Comparison of ENCODE assay signal across 27 cellular contexts in genomic region chr7:135669774-135670173, GRCh38. TPM values are rescaled to one million over a fixed set of nuclear protein-coding genes. Genes with fewer than 3 reads are reported as not detected.
DNase-seq lines count a peak whose midpoint lies in the region; ATAC-seq and TF ChIP-seq lines count a peak whose summit lies in the region.
"Had no signal": no experiment of that assay in that cellular context is flagged by ENCODE, and none has a peak within 500 bp of the region (broad histone marks: within the 10 kb centered on the region; RNA-seq: fewer than 3 reads in every experiment).

No MANE protein-coding gene starts in this region.

- no peak for TF ChIP-seq POLR2A in adrenal gland (IDR thresholded peaks at IDR 0.05)

- no peaks in the 10 kb centered on the region for H3K27me3 Mint-ChIP-seq in chondrocyte (ENCODE audit: low read depth)
- H3K27me3 Mint-ChIP-seq in mesothelial cell of epicardium (ENCODE audit: low read depth): no peaks in the 10 kb centered on the region
- no peaks in the 10 kb centered on the region for H3K27me3 Mint-ChIP-seq in natural killer cell treated with Interleukin-12 subunit alpha and Interleukin-12 subunit beta and Interleukin-15 and Interleukin-18, amount 100 ng/mL, for 72 hours
- H3K27me3 Mint-ChIP-seq: activated CD4-positive, alpha-beta T cell treated with anti-CD3 and anti-CD28 coated beads for 36 hours; activated naive CD4-positive, alpha-beta T cell treated with anti-CD3 and anti-CD28 coated beads, Interleukin-2, amount 50 U/mL, for 24 hours; type B pancreatic cell had no signal

- ATAC-seq in Right ventricle myocardium superior (ENCODE audit: poor library complexity): no peak
- no peak for ATAC-seq in natural killer cell treated with Interleukin-12 subunit alpha and Interleukin-12 subunit beta and Interleukin-15 and Interleukin-18, amount 100 ng/mL, for 72 hours
- ATAC-seq: activated CD4-positive, alpha-beta T cell treated with anti-CD3 and anti-CD28 coated beads for 36 hours; activated T-cell treated with anti-CD3 and anti-CD28 coated beads, Interleukin-2, amount 50 U/mL, for 72 hours; left colon had no signal

- H3K36me3 Mint-ChIP-seq in chondrocyte (ENCODE audit: low read depth) (peaks cover 6% of the 10 kb centered on the region), mesothelial cell of epicardium (peaks cover 21% of the 10 kb centered on the region)
- H3K36me3 Mint-ChIP-seq in natural killer cell treated with Interleukin-12 subunit alpha and Interleukin-12 subunit beta and Interleukin-15 and Interleukin-18, amount 100 ng/mL, for 72 hours: no peaks in the 10 kb centered on the region

- DNase-seq in left ventricle myocardium inferior: no peak
- DNase-seq in Right ventricle myocardium superior: no peak
- no peak for DNase-seq in chondrocyte (ENCODE audit: low spot score)
- no peak for DNase-seq in mesothelial cell of epicardium (ENCODE audit: low spot score in 2 of 2, unreplicated experiment in 2 of 2)
- DNase-seq in activated naive CD4-positive, alpha-beta T cell treated with Interleukin-2 at 50 U/mL for 16 hours: no peak
- no peak for DNase-seq in adrenal gland
- DNase-seq in natural killer cell treated with Interleukin-12 subunit alpha and Interleukin-12 subunit beta and Interleukin-15 and Interleukin-18, amount 100 ng/mL, for 72 hours (ENCODE audit: low spot score): no peak
- no peak for DNase-seq in activated naive CD4-positive, alpha-beta T cell (lab: John Stamatoyannopoulos, UW)
- DNase-seq: ACHN; activated CD4-positive, alpha-beta T cell treated with anti-CD3 and anti-CD28 coated beads for 36 hours; activated T-cell treated with anti-CD3 and anti-CD28 coated beads, Interleukin-2, amount 50 U/mL, for 72 hours; Calu3; colonic mucosa; endodermal cell; left colon; NCI-H1092; NCI-H2029; NCI-H2227 treated with DMSO at 0.1 percent for 48 hours; NCI-H774; stomach had no signal

- 78 to 88% (median 86%) methylated on average over 1 of the region's 1 CpG for whole genome bisulfite sequencing in adrenal gland, 4 donors

- H3K27ac ChIP-seq in left ventricle myocardium inferior (replicated peaks): peak overlapping the region; percentile 53
- H3K27ac ChIP-seq in adrenal gland: peak overlapping the region in 2 of 5 donors; percentile 27 to 33
- H3K27ac ChIP-seq: C4-2B, colonic mucosa, neutrophil, stomach had no signal

- H3K27ac Mint-ChIP-seq in chondrocyte (ENCODE audit: unreplicated experiment) (peak overlapping the region; percentile 62), mesothelial cell of epicardium (peak overlapping the region; percentile 32)
- no peak overlapping the region for H3K27ac Mint-ChIP-seq in natural killer cell treated with Interleukin-12 subunit alpha and Interleukin-12 subunit beta and Interleukin-15 and Interleukin-18, amount 100 ng/mL, for 72 hours
- H3K27ac Mint-ChIP-seq: activated CD4-positive, alpha-beta T cell treated with anti-CD3 and anti-CD28 coated beads for 36 hours; activated naive CD4-positive, alpha-beta T cell treated with anti-CD3 and anti-CD28 coated beads, Interleukin-2, amount 50 U/mL, for 24 hours; activated T-cell treated with anti-CD3 and anti-CD28 coated beads, Interleukin-2, amount 50 U/mL, for 72 hours; endodermal cell; type B pancreatic cell had no signal

- no peaks in the 10 kb centered on the region for H3K9me3 ChIP-seq in left ventricle myocardium inferior (replicated peaks)
- no peaks in the 10 kb centered on the region for H3K9me3 ChIP-seq in adrenal gland (replicated peaks in 1 of 3)
- H3K9me3 ChIP-seq: colonic mucosa, neutrophil, stomach had no signal

- intact Hi-C loops in left ventricle myocardium inferior (cut with micrococcal nuclease): loop anchor here (10.0 kb wide), 1 partner anchor 125 kb away; no protein-coding TSS in a partner anchor
- intact Hi-C loops in Right ventricle myocardium superior (cut with DNase I): loop anchor here (5.0 to 10.0 kb wide), 2 partner anchors 123 to 345 kb away; no protein-coding TSS in a partner anchor
- intact Hi-C loops in adrenal gland (cut with DNase I): loop anchor here (10.0 kb wide), 2 partner anchors 125 to 335 kb away; no protein-coding TSS in a partner anchor

- peaks cover 6% of the 10 kb centered on the region for H3K36me3 ChIP-seq in left ventricle myocardium inferior
- H3K36me3 ChIP-seq in adrenal gland (replicated peaks in 1 of 2): peaks cover 0 to 10% of the 10 kb centered on the region in 2 donors
- H3K36me3 ChIP-seq: colonic mucosa had no signal

- H3K4me3 Mint-ChIP-seq in chondrocyte (ENCODE audit: unreplicated experiment) (no peak overlapping the region), mesothelial cell of epicardium (no peak overlapping the region)
- H3K4me3 Mint-ChIP-seq in natural killer cell treated with Interleukin-12 subunit alpha and Interleukin-12 subunit beta and Interleukin-15 and Interleukin-18, amount 100 ng/mL, for 72 hours: no peak overlapping the region
- H3K4me3 Mint-ChIP-seq: activated CD4-positive, alpha-beta T cell treated with anti-CD3 and anti-CD28 coated beads for 36 hours; activated naive CD4-positive, alpha-beta T cell treated with anti-CD3 and anti-CD28 coated beads, Interleukin-2, amount 50 U/mL, for 24 hours; activated T-cell treated with anti-CD3 and anti-CD28 coated beads, Interleukin-2, amount 50 U/mL, for 72 hours; endodermal cell; type B pancreatic cell had no signal

- H3K9me3 Mint-ChIP-seq in chondrocyte (ENCODE audit: low read depth): no peaks in the 10 kb centered on the region
- H3K9me3 Mint-ChIP-seq in mesothelial cell of epicardium: peaks cover 4% of the 10 kb centered on the region
- H3K9me3 Mint-ChIP-seq in natural killer cell treated with Interleukin-12 subunit alpha and Interleukin-12 subunit beta and Interleukin-15 and Interleukin-18, amount 100 ng/mL, for 72 hours: peaks cover 3% of the 10 kb centered on the region
- H3K9me3 Mint-ChIP-seq: activated naive CD4-positive, alpha-beta T cell treated with anti-CD3 and anti-CD28 coated beads, Interleukin-2, amount 50 U/mL, for 24 hours; endodermal cell had no signal

- H3K4me1 ChIP-seq in left ventricle myocardium inferior: peaks cover 93% of the 10 kb centered on the region
- peaks cover 19 to 49% of the 10 kb centered on the region in 2 donors for H3K4me1 ChIP-seq in adrenal gland (replicated peaks in 1 of 2)
- H3K4me1 ChIP-seq: colonic mucosa had no signal

- no peak for TF ChIP-seq CTCF in left ventricle myocardium inferior (IDR thresholded peaks at IDR 0.05; ENCODE audit: borderline replicate concordance)
- no peak for TF ChIP-seq CTCF in chondrocyte (IDR thresholded peaks at IDR 0.05)
- no peak for TF ChIP-seq CTCF in mesothelial cell of epicardium (IDR thresholded peaks at IDR 0.05; ENCODE audit: unreplicated experiment)
- no peak for TF ChIP-seq CTCF in adrenal gland (IDR thresholded peaks at IDR 0.05)

- H3K4me3 ChIP-seq in left ventricle myocardium inferior (no peak overlapping the region), adrenal gland (no peak overlapping the region)
- H3K4me3 ChIP-seq: colonic mucosa, stomach had no signal

- H3K27me3 ChIP-seq in left ventricle myocardium inferior (ENCODE audit: low read depth) (no peaks in the 10 kb centered on the region), adrenal gland (no peaks in the 10 kb centered on the region)
- H3K27me3 ChIP-seq: colonic mucosa, neutrophil, stomach had no signal

- H3K4me1 Mint-ChIP-seq in chondrocyte (ENCODE audit: low read depth) (peaks cover 57% of the 10 kb centered on the region), mesothelial cell of epicardium (peaks cover 24% of the 10 kb centered on the region)
- H3K4me1 Mint-ChIP-seq in natural killer cell treated with Interleukin-12 subunit alpha and Interleukin-12 subunit beta and Interleukin-15 and Interleukin-18, amount 100 ng/mL, for 72 hours (ENCODE audit: low read depth in 2 of 2): peaks cover 24 to 28% of the 10 kb centered on the region in 2 donors

RNA-seq across cellular contexts. Expression of gene STMP1, which starts 7.5 kb away (rescaled TPM):
- total RNA-seq in left ventricle myocardium inferior: 28.2 TPM
- 25.6 TPM for total RNA-seq in Right ventricle myocardium superior
- total RNA-seq in chondrocyte: 34.7 to 53.0 TPM (median 36.7 TPM) in 3 replicates
- 46.3 to 48.6 TPM (median 47.7 TPM) in 3 replicates for total RNA-seq in mesothelial cell of epicardium
- total RNA-seq in adrenal gland: 10 to 100 TPM; 20.8 to 48.6 (median 36.0) TPM
- polyA plus RNA-seq in adrenal gland: 10 to 100 TPM; 23.3 to 52.4 (median 25.9) TPM
- 10 to 100 TPM; 17.3 to 20.0 TPM for total RNA-seq in natural killer cell treated with Interleukin-12 subunit alpha and Interleukin-12 subunit beta and Interleukin-15 and Interleukin-18, amount 100 ng/mL, for 72 hours

RNA-seq across cellular contexts. Expression of gene SLC13A4, which starts 58.2 kb away (rescaled TPM):
- total RNA-seq in left ventricle myocardium inferior (0.44 TPM), Right ventricle myocardium superior (not detected), chondrocyte (not detected in 3 replicates), mesothelial cell of epicardium (0.09 to 0.14 TPM in 2 of 3 replicates, not detected in the other), adrenal gland (under 1 TPM in 3 of 8 donors, not detected in 5; 0.14 to 0.60 (median 0.24) TPM)
- polyA plus RNA-seq in adrenal gland: under 1 TPM in 2 of 3 donors, not detected in 1; 0.24 to 0.97 TPM
- not detected for total RNA-seq in natural killer cell treated with Interleukin-12 subunit alpha and Interleukin-12 subunit beta and Interleukin-15 and Interleukin-18, amount 100 ng/mL, for 72 hours
- total RNA-seq: activated CD4-positive, alpha-beta T cell treated with anti-CD3 and anti-CD28 coated beads for 36 hours; activated T-cell treated with anti-CD3 and anti-CD28 coated beads, Interleukin-2, amount 50 U/mL, for 72 hours; Calu3; colonic mucosa; left colon; LHCN-M2; mucosa of gallbladder; stomach; T-helper 1 cell treated with Interleukin-12 subunit alpha and Interleukin-12 subunit beta and Interleukin-4 antibody, amounts not matched to agents 30 ng/mL and 1 ng/mL, for 36 hours had no signal

Comparison
In these comparisons a context has a peak if more than half of its experiments do, and no peak if none do; other contexts are left out.
1. H3K27ac Mint-ChIP-seq: peak in chondrocyte (single experiment) and mesothelial cell of epicardium (single experiment); none in natural killer cell treated with Interleukin-12 subunit alpha and Interleukin-12 subunit beta and Interleukin-15 and Interleukin-18, amount 100 ng/mL, for 72 hours (0 of 2).